In the genomic region with DNA sequence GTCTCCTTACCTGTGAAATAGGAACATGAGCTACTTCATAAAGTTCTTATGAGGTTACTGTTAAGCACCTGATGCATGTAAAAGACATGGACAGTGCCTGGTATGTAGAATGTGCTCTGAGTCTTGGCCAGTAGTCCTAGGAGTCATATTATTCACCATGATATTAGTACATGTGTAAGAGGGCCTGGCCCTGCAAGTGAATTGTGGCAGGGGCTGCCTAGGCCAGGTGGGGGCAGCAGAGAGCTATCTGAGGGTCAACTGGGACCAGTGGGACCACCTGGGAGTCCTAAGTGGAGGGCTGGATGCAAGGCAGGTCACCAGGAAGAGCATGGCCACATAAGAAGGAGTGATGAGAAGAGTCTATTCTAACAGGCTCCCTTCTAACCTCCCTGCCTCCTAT, we compare ENCODE assay signal across 8 cellular contexts.
DNase-seq lines count a peak whose midpoint lies in the region; ATAC-seq and TF ChIP-seq lines count a peak whose summit lies in the region.

No MANE protein-coding gene starts in this region.

- no peak overlapping the region for H2AFZ ChIP-seq in SU-DHL-6 (ENCODE audit: low read depth, low read length, severe bottlenecking)

- no peak overlapping the region for H3K4me2 ChIP-seq in SU-DHL-6 (ENCODE audit: low read depth, low read length, poor library complexity, severe bottlenecking)

- TF ChIP-seq CTCF in SU-DHL-6 (IDR thresholded peaks at IDR 0.05; ENCODE audit: insufficient read depth, low read length, poor library complexity, severe bottlenecking) (peak; percentile 67), omental fat pad (IDR thresholded peaks at IDR 0.05) (no peak)

- H3K9me3 ChIP-seq in SU-DHL-6 (ENCODE audit: insufficient read depth, low read length) = no peaks in the 10 kb centered on the region

- ATAC-seq in HG03378 (IDR thresholded peaks at IDR 0.05; ENCODE audit: unreplicated experiment) = peak; percentile 57
- ATAC-seq in left ventricle myocardium superior = peak; percentile 54
- peak; percentile 50 for ATAC-seq in stimulated activated naive CD8-positive, alpha-beta T cell treated with anti-CD3 and anti-CD28 coated beads, Interleukin-15, amount 100 ng/mL, for 72 hours
- ATAC-seq in omental fat pad (ENCODE audit: low FRiP score) = no peak

- no peak overlapping the region for H3K9ac ChIP-seq in SU-DHL-6 (ENCODE audit: low read length)

- H3K27ac Mint-ChIP-seq in stimulated activated naive CD8-positive, alpha-beta T cell treated with anti-CD3 and anti-CD28 coated beads, Interleukin-15, amount 100 ng/mL, for 72 hours = no peak overlapping the region

- no peaks in the 10 kb centered on the region for H3K79me2 ChIP-seq in SU-DHL-6 (ENCODE audit: insufficient read depth, low read length)

- H3F3A ChIP-seq in SU-DHL-6 (ENCODE audit: insufficient read depth) = no peaks in the 10 kb centered on the region

- no peaks in the 10 kb centered on the region for H3K36me3 ChIP-seq in SU-DHL-6 (ENCODE audit: low read length)

- peaks cover 0 to 3% of the 10 kb centered on the region in 2 donors for H3K9me3 Mint-ChIP-seq in stimulated activated naive CD8-positive, alpha-beta T cell treated with anti-CD3 and anti-CD28 coated beads, Interleukin-15, amount 100 ng/mL, for 72 hours

- no peak overlapping the region for H3K27ac ChIP-seq in SU-DHL-6 (ENCODE audit: low read depth, low read length)

- no peaks in the 10 kb centered on the region for H3K9me2 ChIP-seq in SU-DHL-6 (replicated peaks; ENCODE audit: insufficient read depth, low read length)

- no peaks in the 10 kb centered on the region for H3K27me3 ChIP-seq in SU-DHL-6 (ENCODE audit: low read length)

- H3K27me3 Mint-ChIP-seq in stimulated activated naive CD8-positive, alpha-beta T cell treated with anti-CD3 and anti-CD28 coated beads, Interleukin-15, amount 100 ng/mL, for 72 hours = peaks cover 11% of the 10 kb centered on the region

- no peaks in the 10 kb centered on the region for H4K20me1 ChIP-seq in SU-DHL-6 (ENCODE audit: low read depth, low read length)

- H3K4me3 Mint-ChIP-seq in stimulated activated naive CD8-positive, alpha-beta T cell treated with anti-CD3 and anti-CD28 coated beads, Interleukin-15, amount 100 ng/mL, for 72 hours = no peak overlapping the region

- H3K4me3 ChIP-seq in SU-DHL-6 (ENCODE audit: insufficient read depth, low read length, poor library complexity, severe bottlenecking) = no peak overlapping the region

- intact Hi-C loops in left ventricle myocardium superior (cut with micrococcal nuclease) = no loop called here

- no peaks in the 10 kb centered on the region for H3K4me1 Mint-ChIP-seq in stimulated activated naive CD8-positive, alpha-beta T cell treated with anti-CD3 and anti-CD28 coated beads, Interleukin-15, amount 100 ng/mL, for 72 hours

- peak; percentile 31 for DNase-seq in 8988T
- DNase-seq in GM03348 (ENCODE audit: low spot score) = peak; percentile 14
- peak; percentile 62 for DNase-seq in left ventricle myocardium superior
- peak; percentile 14 to 18 for DNase-seq in stimulated activated naive CD8-positive, alpha-beta T cell treated with anti-CD3 and anti-CD28 coated beads, Interleukin-15, amount 100 ng/mL, for 72 hours
- DNase-seq in omental fat pad (ENCODE audit: low spot score) = no peak
- DNase-seq in NOMO-1 treated with dmso at 0.1 percent for 144 hours (lab: John Stamatoyannopoulos, UW; ENCODE audit: unreplicated experiment) = no peak

Comparison
In these comparisons a context has a peak if more than half of its experiments do, and no peak if none do; other contexts are left out.
1. DNase-seq: peak in 8988T (single experiment), GM03348 (single experiment), left ventricle myocardium superior (single experiment) and stimulated activated naive CD8-positive, alpha-beta T cell treated with anti-CD3 and anti-CD28 coated beads, Interleukin-15, amount 100 ng/mL, for 72 hours (2 of 2); none in omental fat pad (single experiment) and NOMO-1 treated with dmso at 0.1 percent for 144 hours (single experiment).